ENCODE assay signal across 16 cellular contexts in the genomic region with DNA sequence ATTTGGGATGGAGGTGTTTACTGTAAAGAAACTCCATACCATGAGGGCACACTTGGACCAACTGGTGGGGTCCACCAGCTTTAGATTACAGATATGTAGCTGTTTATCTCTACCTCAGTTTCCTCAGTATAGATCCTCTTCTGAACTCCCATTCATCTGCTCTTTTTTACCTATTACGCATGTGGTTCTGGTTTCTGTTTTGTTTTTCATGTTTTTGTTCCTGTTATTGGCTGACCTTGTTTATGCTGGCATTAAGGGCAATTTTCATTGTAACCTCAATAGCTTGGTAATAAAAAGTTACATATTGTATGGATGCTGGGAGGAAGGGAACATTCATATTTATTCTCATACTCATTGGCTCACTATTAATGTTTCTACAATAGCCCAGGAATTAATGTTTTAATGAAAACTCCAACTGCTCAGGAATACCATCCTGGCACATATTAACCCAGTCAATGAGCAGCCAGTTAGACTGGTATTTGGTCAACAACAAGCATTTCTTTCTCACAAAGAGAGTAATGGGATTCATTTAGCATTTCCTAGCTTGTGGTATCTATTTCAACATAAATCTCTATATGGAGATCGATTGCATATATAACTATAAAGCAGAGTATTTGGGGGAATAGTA.
DNase-seq lines count a peak whose midpoint lies in the region; ATAC-seq and TF ChIP-seq lines count a peak whose summit lies in the region.
"Had no signal": no experiment of that assay in that cellular context is flagged by ENCODE, and none has a peak within 500 bp of the region (broad histone marks: within the 10 kb centered on the region; RNA-seq: fewer than 3 reads in every experiment).

No MANE protein-coding gene starts in this region.

- peaks cover 14% of the 10 kb centered on the region for H3K27me3 ChIP-seq in OCI-LY3 (ENCODE audit: low read depth, low read length)
- H3K27me3 ChIP-seq: breast epithelium had no signal

- no peak overlapping the region for H3K9ac ChIP-seq in OCI-LY3 (ENCODE audit: low read length)

- no peaks in the 10 kb centered on the region for H3K9me3 Mint-ChIP-seq in WTC11
- H3K9me3 Mint-ChIP-seq: naive B cell; T-helper 2 cell treated with Interferon-gamma antibody and Interleukin-4, amounts not matched to agents 5 μg/mL and 100 μg/mL, for 36 hours had no signal

- TF ChIP-seq CTCF in OCI-LY3 (IDR thresholded peaks at IDR 0.05; ENCODE audit: low read depth, low read length) = no peak
- no peak for TF ChIP-seq CTCF in WTC11 (IDR thresholded peaks at IDR 0.05)

- no peaks in the 10 kb centered on the region for H4K20me1 ChIP-seq in OCI-LY3 (ENCODE audit: insufficient read depth, low read length)

- ATAC-seq in GM18858 (IDR thresholded peaks at IDR 0.05; ENCODE audit: unreplicated experiment) (peak; percentile 91), GM21390 (IDR thresholded peaks at IDR 0.05; ENCODE audit: unreplicated experiment) (peak; percentile 82), HG03025 (IDR thresholded peaks at IDR 0.05; ENCODE audit: low FRiP score, unreplicated experiment) (peak; percentile 75), WTC11 (no peak)
- ATAC-seq: left lobe of liver had no signal

- in situ Hi-C loops in ACHN (cut with HindIII; ENCODE audit: low pct_ligation_motif_present, low pct_unique_long_range_greater_than_20kb, low sequenced_read_pairs) = no loop called here

- peaks cover 18% of the 10 kb centered on the region for H3K4me1 ChIP-seq in OCI-LY3 (ENCODE audit: low read length)
- H3K4me1 ChIP-seq: breast epithelium had no signal

- H3K27ac Mint-ChIP-seq in WTC11 = no peak overlapping the region
- H3K27ac Mint-ChIP-seq: naive B cell; T-helper 2 cell treated with Interferon-gamma antibody and Interleukin-4, amounts not matched to agents 5 μg/mL and 100 μg/mL, for 36 hours had no signal

- no peaks in the 10 kb centered on the region for H3K36me3 ChIP-seq in OCI-LY3 (replicated peaks; ENCODE audit: low read depth, low read length)
- H3K36me3 ChIP-seq: breast epithelium had no signal

- no peak overlapping the region for H3K27ac ChIP-seq in OCI-LY3 (ENCODE audit: low read length)
- H3K27ac ChIP-seq: breast epithelium had no signal

- DNase-seq in WTC11 (ENCODE audit: low spot score) = no peak
- no peak for DNase-seq in SIG-M5 (lab: John Stamatoyannopoulos, UW)
- no peak for DNase-seq in ecto neural progenitor cell (ENCODE audit: low spot score)
- no peak for DNase-seq in ACHN
- DNase-seq: activated CD4-positive, alpha-beta T cell treated with anti-CD3 and anti-CD28 coated beads, Interleukin-2, amount 50 U/mL, for 1 hour; naive B cell; NCI-H1436; NCI-H510A; RPMI8226 had no signal

- no peak overlapping the region for H2AFZ ChIP-seq in OCI-LY3 (ENCODE audit: low read depth, low read length)

- no peak overlapping the region for H3K4me3 ChIP-seq in OCI-LY3 (ENCODE audit: low read length)
- H3K4me3 ChIP-seq: breast epithelium had no signal

- H3K4me2 ChIP-seq in OCI-LY3 (ENCODE audit: low read length) = 0 out of 2 replicates have a peak overlapping the region, but pooled peaks have one; percentile 16

- POLR2A ChIA-PET in WTC11 (lab: Charles Lee) = no interaction called here

- H3K4me1 Mint-ChIP-seq in WTC11 = no peaks in the 10 kb centered on the region

- CTCF ChIA-PET in WTC11 (lab: Charles Lee) = no interaction called here

- no peaks in the 10 kb centered on the region for H3K9me3 ChIP-seq in OCI-LY3 (ENCODE audit: insufficient read depth, low read length)
- H3K9me3 ChIP-seq: breast epithelium had no signal

- H3K79me2 ChIP-seq in OCI-LY3 (ENCODE audit: low read length) = no peaks in the 10 kb centered on the region

- H3K36me3 Mint-ChIP-seq in WTC11 = no peaks in the 10 kb centered on the region

- H3K27me3 Mint-ChIP-seq in WTC11 (ENCODE audit: low read depth) = no peaks in the 10 kb centered on the region; the same call in 1 of the 2 replicates

- no peak overlapping the region for H3K4me3 Mint-ChIP-seq in WTC11
- H3K4me3 Mint-ChIP-seq: naive B cell; T-helper 2 cell treated with Interferon-gamma antibody and Interleukin-4, amounts not matched to agents 5 μg/mL and 100 μg/mL, for 36 hours had no signal

TF ChIP-seq in WTC11, 78 proteins besides CTCF, POLR2A, EP300 and RAD21:
- TF ChIP-seq, protein P1, sequence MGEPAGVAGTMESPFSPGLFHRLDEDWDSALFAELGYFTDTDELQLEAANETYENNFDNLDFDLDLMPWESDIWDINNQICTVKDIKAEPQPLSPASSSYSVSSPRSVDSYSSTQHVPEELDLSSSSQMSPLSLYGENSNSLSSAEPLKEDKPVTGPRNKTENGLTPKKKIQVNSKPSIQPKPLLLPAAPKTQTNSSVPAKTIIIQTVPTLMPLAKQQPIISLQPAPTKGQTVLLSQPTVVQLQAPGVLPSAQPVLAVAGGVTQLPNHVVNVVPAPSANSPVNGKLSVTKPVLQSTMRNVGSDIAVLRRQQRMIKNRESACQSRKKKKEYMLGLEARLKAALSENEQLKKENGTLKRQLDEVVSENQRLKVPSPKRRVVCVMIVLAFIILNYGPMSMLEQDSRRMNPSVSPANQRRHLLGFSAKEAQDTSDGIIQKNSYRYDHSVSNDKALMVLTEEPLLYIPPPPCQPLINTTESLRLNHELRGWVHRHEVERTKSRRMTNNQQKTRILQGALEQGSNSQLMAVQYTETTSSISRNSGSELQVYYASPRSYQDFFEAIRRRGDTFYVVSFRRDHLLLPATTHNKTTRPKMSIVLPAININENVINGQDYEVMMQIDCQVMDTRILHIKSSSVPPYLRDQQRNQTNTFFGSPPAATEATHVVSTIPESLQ (CRISPR knock-in tag; IDR thresholded peaks at IDR 0.05) = no peak
- TF ChIP-seq SMAD3 (CRISPR knock-in tag; IDR thresholded peaks at IDR 0.05; ENCODE audit: borderline replicate concordance) (no peak), ZNF317 (CRISPR knock-in tag; IDR thresholded peaks at IDR 0.05; ENCODE audit: borderline replicate concordance, low read depth) (no peak), ETV6 (CRISPR knock-in tag; IDR thresholded peaks at IDR 0.05) (no peak), HMGXB4 (CRISPR knock-in tag; IDR thresholded peaks at IDR 0.05) (no peak), ZNF219 (CRISPR knock-in tag; IDR thresholded peaks at IDR 0.05; ENCODE audit: borderline replicate concordance) (no peak), NFE2L1 (CRISPR knock-in tag; IDR thresholded peaks at IDR 0.05) (no peak), FOXP1 (CRISPR knock-in tag; IDR thresholded peaks at IDR 0.05; ENCODE audit: borderline replicate concordance) (no peak), NR1H2 (CRISPR knock-in tag; IDR thresholded peaks at IDR 0.05) (no peak), TEAD1 (CRISPR knock-in tag; IDR thresholded peaks at IDR 0.05) (no peak), FOXK1 (CRISPR knock-in tag; IDR thresholded peaks at IDR 0.05) (no peak), USF2 (CRISPR knock-in tag; IDR thresholded peaks at IDR 0.05) (no peak), ZNF416 (CRISPR knock-in tag; IDR thresholded peaks at IDR 0.05) (no peak), ERG (CRISPR knock-in tag; IDR thresholded peaks at IDR 0.05) (no peak)
- TF ChIP-seq, protein P2, sequence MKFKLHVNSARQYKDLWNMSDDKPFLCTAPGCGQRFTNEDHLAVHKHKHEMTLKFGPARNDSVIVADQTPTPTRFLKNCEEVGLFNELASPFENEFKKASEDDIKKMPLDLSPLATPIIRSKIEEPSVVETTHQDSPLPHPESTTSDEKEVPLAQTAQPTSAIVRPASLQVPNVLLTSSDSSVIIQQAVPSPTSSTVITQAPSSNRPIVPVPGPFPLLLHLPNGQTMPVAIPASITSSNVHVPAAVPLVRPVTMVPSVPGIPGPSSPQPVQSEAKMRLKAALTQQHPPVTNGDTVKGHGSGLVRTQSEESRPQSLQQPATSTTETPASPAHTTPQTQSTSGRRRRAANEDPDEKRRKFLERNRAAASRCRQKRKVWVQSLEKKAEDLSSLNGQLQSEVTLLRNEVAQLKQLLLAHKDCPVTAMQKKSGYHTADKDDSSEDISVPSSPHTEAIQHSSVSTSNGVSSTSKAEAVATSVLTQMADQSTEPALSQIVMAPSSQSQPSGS (CRISPR knock-in tag; IDR thresholded peaks at IDR 0.05; ENCODE audit: borderline replicate concordance, low read depth) = no peak
